1 cellular context compared by ENCODE assay signal in the genomic region with DNA sequence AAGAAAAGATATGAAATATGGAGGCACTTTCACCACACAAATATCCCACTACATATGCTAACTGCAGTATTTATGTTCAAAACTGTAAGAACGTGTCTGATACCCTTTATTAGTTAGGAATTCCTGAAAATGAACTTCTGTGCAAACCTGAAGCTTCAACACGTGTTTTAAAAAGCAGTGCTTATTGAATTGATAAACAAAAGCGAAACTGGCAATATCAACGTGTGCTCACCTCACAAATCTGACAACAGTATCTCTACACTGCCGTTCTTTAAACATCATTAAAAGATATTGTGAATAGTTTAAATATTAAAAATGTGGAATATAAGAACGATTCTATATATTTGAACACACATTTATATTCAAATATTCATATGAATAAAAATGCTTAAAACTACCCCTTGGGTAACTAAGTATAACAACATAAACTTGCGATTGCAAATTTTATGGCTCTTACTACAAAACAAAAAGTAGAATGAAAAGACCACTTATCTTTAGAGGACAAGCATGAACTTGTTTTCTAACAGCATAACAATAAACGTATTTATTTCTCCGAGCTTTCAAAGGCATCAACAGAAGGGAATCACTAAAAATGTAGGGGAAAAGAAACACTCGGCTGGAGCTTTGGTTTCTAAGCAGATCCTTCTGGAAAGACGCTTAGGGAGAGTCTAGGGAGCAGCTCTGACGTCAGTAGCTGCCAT.
TF ChIP-seq lines count a peak whose summit lies in the region.

A gene (minus strand): TSS at position 670 of the 701 bp plus-strand sequence. CDS start 17,738 bp downstream, outside the sequence.

TF ChIP-seq in IMR-90, 13 proteins besides CTCF, POLR2A, EP300 and RAD21 (continued from another document):
- TF ChIP-seq, protein P1, sequence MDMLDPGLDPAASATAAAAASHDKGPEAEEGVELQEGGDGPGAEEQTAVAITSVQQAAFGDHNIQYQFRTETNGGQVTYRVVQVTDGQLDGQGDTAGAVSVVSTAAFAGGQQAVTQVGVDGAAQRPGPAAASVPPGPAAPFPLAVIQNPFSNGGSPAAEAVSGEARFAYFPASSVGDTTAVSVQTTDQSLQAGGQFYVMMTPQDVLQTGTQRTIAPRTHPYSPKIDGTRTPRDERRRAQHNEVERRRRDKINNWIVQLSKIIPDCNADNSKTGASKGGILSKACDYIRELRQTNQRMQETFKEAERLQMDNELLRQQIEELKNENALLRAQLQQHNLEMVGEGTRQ (IDR thresholded peaks at IDR 0.05; ENCODE audit: low read depth, low read length): no peak
- TF ChIP-seq, protein P2, sequence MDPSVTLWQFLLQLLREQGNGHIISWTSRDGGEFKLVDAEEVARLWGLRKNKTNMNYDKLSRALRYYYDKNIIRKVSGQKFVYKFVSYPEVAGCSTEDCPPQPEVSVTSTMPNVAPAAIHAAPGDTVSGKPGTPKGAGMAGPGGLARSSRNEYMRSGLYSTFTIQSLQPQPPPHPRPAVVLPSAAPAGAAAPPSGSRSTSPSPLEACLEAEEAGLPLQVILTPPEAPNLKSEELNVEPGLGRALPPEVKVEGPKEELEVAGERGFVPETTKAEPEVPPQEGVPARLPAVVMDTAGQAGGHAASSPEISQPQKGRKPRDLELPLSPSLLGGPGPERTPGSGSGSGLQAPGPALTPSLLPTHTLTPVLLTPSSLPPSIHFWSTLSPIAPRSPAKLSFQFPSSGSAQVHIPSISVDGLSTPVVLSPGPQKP (IDR thresholded peaks at IDR 0.05; ENCODE audit: borderline replicate concordance, low read depth, low read length): no peak
